Comparison of ENCODE assay signal across 1 cellular context in the genomic region with DNA sequence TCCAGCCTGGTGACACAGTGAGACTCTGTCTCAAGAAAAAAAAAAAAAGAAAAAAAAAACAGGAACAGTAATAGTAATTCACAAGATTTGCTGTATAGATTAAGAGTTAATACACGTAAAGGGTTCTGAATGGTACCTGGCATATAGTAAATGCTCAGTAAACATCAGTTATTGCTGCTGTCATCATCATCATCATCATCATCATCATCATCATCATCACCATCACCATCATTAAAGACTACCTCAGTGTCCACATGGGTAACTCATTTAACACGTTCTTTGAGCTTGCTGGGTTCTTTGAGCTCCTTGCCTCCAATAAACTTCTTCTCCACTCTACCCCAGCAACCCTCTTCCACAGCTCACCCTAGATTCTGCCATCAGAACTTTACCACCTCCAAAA.
A peak's percentile ranks its signal among the peaks of the same experiment; 100 is the strongest.
TF ChIP-seq lines count a peak whose summit lies in the region.

No MANE protein-coding gene starts in this region.

TF ChIP-seq in K562, 482 proteins besides CTCF, POLR2A, EP300 and RAD21:
- TF ChIP-seq NFE2 (IDR thresholded peaks at IDR 0.05; ENCODE audit: low read depth) (no peak), RBM25 (IDR thresholded peaks at IDR 0.05; ENCODE audit: low read depth, low read length, severe bottlenecking) (peak; percentile 4), CC2D1A (IDR thresholded peaks at IDR 0.05) (no peak), FOXP1 (CRISPR knock-in tag; IDR thresholded peaks at IDR 0.05) (no peak)
